In genomic region chr4:7041851-7042696, GRCh38 we compare ENCODE assay signal across 7 cellular contexts. TPM values are rescaled to one million over a fixed set of nuclear protein-coding genes. Genes with fewer than 3 reads are reported as not detected.
A peak's percentile ranks its signal among the peaks of the same experiment; 100 is the strongest.
DNase-seq lines count a peak whose midpoint lies in the region; ATAC-seq and TF ChIP-seq lines count a peak whose summit lies in the region.

No MANE protein-coding gene starts in this region.

- H2AFZ ChIP-seq in HCT116 (ENCODE audit: low read depth, low read length, poor library complexity, severe bottlenecking) (no peak overlapping the region), neuron (ENCODE audit: low read depth, low read length) (peak overlapping the region; percentile 17)

- H3K4me1 ChIP-seq in HCT116 (ENCODE audit: control insufficient read depth in 1 of 2, insufficient read depth in 2 of 2, low read length in 2 of 2) (peaks cover 12 to 26% of the 10 kb centered on the region in 2 experiments; a peak in 3 of 4 replicates), neuron (ENCODE audit: insufficient read depth, low read length) (peaks cover 32% of the 10 kb centered on the region)

- no peaks in the 10 kb centered on the region for H3K9me2 ChIP-seq in HCT116 (ENCODE audit: insufficient read depth)

- H3K4me2 ChIP-seq in HCT116 (ENCODE audit: low read length) = peak overlapping the region; percentile 96

- DNase-seq in GM10266 (ENCODE audit: extremely low spot score) (peak; percentile 67), HCT116 (ENCODE audit: low read depth, low spot score) (no peak), NCI-H146 (lab: John Stamatoyannopoulos, UW) (peak; percentile 72), foreskin melanocyte (peak; percentile 39), KG1 (lab: John Stamatoyannopoulos, UW) (no peak)
- peak; percentile 34 for DNase-seq in activated CD8-positive, alpha-beta T cell treated with anti-CD3 and anti-CD28 coated beads for 36 hours

- peaks cover 36% of the 10 kb centered on the region for H3K79me2 ChIP-seq in HCT116 (ENCODE audit: insufficient read depth, low read length)

- H3K36me3 Mint-ChIP-seq in activated CD8-positive, alpha-beta T cell treated with anti-CD3 and anti-CD28 coated beads for 36 hours (ENCODE audit: low read depth) = no peaks in the 10 kb centered on the region

- no peak for TF ChIP-seq RAD21 in HCT116 (IDR thresholded peaks at IDR 0.05; ENCODE audit: low read depth)

- no peak for TF ChIP-seq POLR2A in HCT116 (IDR thresholded peaks at IDR 0.05; ENCODE audit: borderline replicate concordance, extremely low read depth, insufficient read depth, insufficient read length)

- H3K36me3 ChIP-seq in HCT116 (ENCODE audit: control insufficient read depth in 1 of 2, insufficient read depth in 2 of 2, low read length in 2 of 2) = no peaks in the 10 kb centered on the region
- H3K36me3 ChIP-seq in neuron (ENCODE audit: insufficient read depth, low read length) = peaks cover 3% of the 10 kb centered on the region

- H3K4me1 Mint-ChIP-seq in activated CD8-positive, alpha-beta T cell treated with anti-CD3 and anti-CD28 coated beads for 36 hours (ENCODE audit: low read depth) = peaks cover 38% of the 10 kb centered on the region

- POLR2A ChIA-PET in HCT116 (lab: Charles Lee) = interaction anchor here (1.0 to 2.2 kb wide), 3 partner anchors 26 to 133 kb away, joined by 3 to 5 read pairs (median 4); partner anchors contain the start of genes GRPEL1 and TBC1D14
- POLR2A ChIA-PET in activated CD8-positive, alpha-beta T cell treated with anti-CD3 and anti-CD28 coated beads for 36 hours (lab: Charles Lee) = interaction anchor here (0.8 to 11.1 kb wide), 4 partner anchors 18 to 369 kb away, joined by 3 to 123 read pairs (median 36); partner anchors contain the start of genes GRPEL1 and TBC1D14

- no TSS peak for BruUV-seq in HCT116 (replicated peaks; lab: Mats Ljungman, UMichigan)

- H3K27ac Mint-ChIP-seq in activated CD8-positive, alpha-beta T cell treated with anti-CD3 and anti-CD28 coated beads for 36 hours = no peak overlapping the region

- H3K9me3 ChIP-seq in HCT116 (ENCODE audit: control insufficient read depth in 1 of 2, insufficient read depth in 1 of 2, low read depth in 1 of 2, low read length in 2 of 2) (no peaks in the 10 kb centered on the region), neuron (ENCODE audit: low read length) (no peaks in the 10 kb centered on the region)

- TF ChIP-seq CTCF in GM10266 (IDR thresholded peaks at IDR 0.05; ENCODE audit: control insufficient read depth, insufficient read depth, low read depth, missing control alignments) = no peak
- no peak for TF ChIP-seq CTCF in HCT116 (IDR thresholded peaks at IDR 0.05 in 2 of 3, conservative IDR thresholded peaks at IDR 0.05 in 1 of 3; ENCODE audit: borderline replicate concordance in 1 of 3, insufficient read depth in 1 of 3, low read depth in 2 of 3, low read length in 2 of 3)
- TF ChIP-seq CTCF in activated CD8-positive, alpha-beta T cell treated with anti-CD3 and anti-CD28 coated beads for 36 hours (IDR thresholded peaks at IDR 0.05) = no peak

- H3K9me3 Mint-ChIP-seq in activated CD8-positive, alpha-beta T cell treated with anti-CD3 and anti-CD28 coated beads for 36 hours = no peaks in the 10 kb centered on the region

- ATAC-seq in HCT116 = peak; percentile 7; the same call in 1 of the 2 replicates
- ATAC-seq in activated CD8-positive, alpha-beta T cell treated with anti-CD3 and anti-CD28 coated beads for 36 hours = no peak

- intact Hi-C loops in HCT116 (cut with micrococcal nuclease) = no loop called here
- intact Hi-C loops in activated CD8-positive, alpha-beta T cell treated with anti-CD3 and anti-CD28 coated beads for 36 hours (cut with micrococcal nuclease) = loop anchor here (2.0 kb wide), 1 partner anchor 27 kb away; the partner anchor contains the start of gene GRPEL1

- H3K4me3 Mint-ChIP-seq in activated CD8-positive, alpha-beta T cell treated with anti-CD3 and anti-CD28 coated beads for 36 hours = peak overlapping the region; percentile 83

- H3K27ac ChIP-seq in HCT116 (ENCODE audit: low read depth, low read length) = no peak overlapping the region

- H3K27me3 ChIP-seq in HCT116 (ENCODE audit: insufficient read depth, low read length) (no peaks in the 10 kb centered on the region), neuron (ENCODE audit: insufficient read depth, low read length) (no peaks in the 10 kb centered on the region)

- H4K20me1 ChIP-seq in HCT116 (ENCODE audit: insufficient read depth) = no peaks in the 10 kb centered on the region

- no peaks in the 10 kb centered on the region for H3K27me3 Mint-ChIP-seq in activated CD8-positive, alpha-beta T cell treated with anti-CD3 and anti-CD28 coated beads for 36 hours

- CTCF ChIA-PET in HCT116 (lab: Charles Lee) = interaction anchor here (0.6 to 1.8 kb wide), 16 partner anchors 11 to 903 kb away, joined by 3 to 12 read pairs (median 4); partner anchors contain the start of gene GRPEL1
- CTCF ChIA-PET in activated CD8-positive, alpha-beta T cell treated with anti-CD3 and anti-CD28 coated beads for 36 hours (lab: Charles Lee) = interaction anchor here (0.6 to 6.5 kb wide), 35 partner anchors 7 to 328 kb away, joined by 3 to 92 read pairs (median 4); partner anchors contain the start of genes BLOC1S4, GRPEL1 and TBC1D14

- H3K9ac ChIP-seq in HCT116 (ENCODE audit: low read length) = peak overlapping the region; percentile 63

- RAD21 ChIA-PET in HCT116 (lab: Charles Lee; ENCODE audit: low non-redundant PET in 1 of 2, low total read pairs in 2 of 2, uncharacterized antibody in 2 of 2, unreplicated experiment in 2 of 2) = no interaction called here

- H3K4me3 ChIP-seq in HCT116 (replicated peaks in 1 of 2; ENCODE audit: low read depth in 1 of 2, low read length in 2 of 2) (peak overlapping the region; percentile 50 to 65), neuron (ENCODE audit: low read length) (peak overlapping the region; percentile 69)

TF ChIP-seq in HCT116, 20 proteins besides CTCF, POLR2A, EP300 and RAD21:
- TF ChIP-seq POLR2AphosphoS5 (IDR thresholded peaks at IDR 0.05; ENCODE audit: low read depth, low read length) = no peak
- TF ChIP-seq ZNF274 (IDR thresholded peaks at IDR 0.05; ENCODE audit: low read depth, low read length) = no peak
- TF ChIP-seq CBX3 (IDR thresholded peaks at IDR 0.05; ENCODE audit: low read depth) = no peak
- no peak for TF ChIP-seq FOSL1 (IDR thresholded peaks at IDR 0.05; ENCODE audit: low read depth)
- TF ChIP-seq ZFX (IDR thresholded peaks at IDR 0.05) = no peak; the same call in 1 of the 2 replicates
- TF ChIP-seq TCF7L2 (IDR thresholded peaks at IDR 0.05; ENCODE audit: borderline replicate concordance, extremely low read depth, insufficient read depth, insufficient read length) = no peak

RNA-seq across cellular contexts. Expression of gene TADA2B, which starts 1.1 kb away (rescaled TPM):
- total RNA-seq in HCT116 (2021; ENCODE audit: unreplicated experiment) = 13.4 TPM
- 9.6 and 12.2 TPM in 2 replicates for polyA plus RNA-seq in HCT116 (2012)
- 10 to 100 TPM in 1 of 2 experiments, 1 to 10 TPM in 1; 7.7 to 10.0 TPM for total RNA-seq in activated CD8-positive, alpha-beta T cell treated with anti-CD3 and anti-CD28 coated beads for 36 hours

RNA-seq across cellular contexts. Expression of gene GRPEL1, which starts 25.8 kb away (rescaled TPM):
- 80.1 TPM for total RNA-seq in HCT116 (2021; ENCODE audit: unreplicated experiment)
- polyA plus RNA-seq in HCT116 (2012) = 61.9 and 78.0 TPM in 2 replicates
- total RNA-seq in activated CD8-positive, alpha-beta T cell treated with anti-CD3 and anti-CD28 coated beads for 36 hours = 10 to 100 TPM; 82.4 to 84.5 TPM

Comparison
In these comparisons a context has a peak if more than half of its experiments do, and no peak if none do; other contexts are left out.
1. DNase-seq: peak in GM10266 (single experiment), NCI-H146 (single experiment), activated CD8-positive, alpha-beta T cell treated with anti-CD3 and anti-CD28 coated beads for 36 hours (single experiment) and foreskin melanocyte (single experiment); none in HCT116 (single experiment) and KG1 (single experiment).